Comparison of ENCODE assay signal across 8 cellular contexts in genomic region chr6:37257634-37258404, GRCh38. TPM values are rescaled to one million over a fixed set of nuclear protein-coding genes. Genes with fewer than 3 reads are reported as not detected.
A peak's percentile ranks its signal among the peaks of the same experiment; 100 is the strongest.
DNase-seq lines count a peak whose midpoint lies in the region; ATAC-seq and TF ChIP-seq lines count a peak whose summit lies in the region.

Gene TBC1D22B (plus strand): TSS chr6:37257772. CDS start chr6:37257918, 146 bp downstream.
Gene TMEM217 (minus strand): TSS chr6:37258144. CDS start chr6:37219030, 39,114 bp downstream.

- H3K27me3 ChIP-seq in SK-N-SH (ENCODE audit: insufficient read depth) = no peaks in the 10 kb centered on the region

- H3K27ac ChIP-seq in SK-N-SH (ENCODE audit: low read depth in 2 of 2, low read length in 1 of 2) (peak within 1 kb of the TSS; percentile 84 to 85), temporal lobe (ENCODE audit: low read depth, low read length) (peak within 1 kb of the TSS; percentile 52)

- no peak for TF ChIP-seq EP300 in SK-N-SH (IDR thresholded peaks at IDR 0.05; ENCODE audit: borderline replicate concordance in 1 of 2, low read depth in 1 of 2, low read length in 1 of 2)

- H4K20me1 ChIP-seq in SK-N-SH (ENCODE audit: insufficient read depth) = no peaks in the 10 kb centered on the region

- H3K36me3 Mint-ChIP-seq in activated naive CD4-positive, alpha-beta T cell treated with anti-CD3 and anti-CD28 coated beads, Interleukin-2, amount 50 U/mL, for 72 hours = peaks cover 5 to 28% of the 10 kb centered on the region in 2 donors

- H3K9me2 ChIP-seq in SK-N-SH = no peaks in the 10 kb centered on the region

- no peak for TF ChIP-seq CTCF in GM10248 (IDR thresholded peaks at IDR 0.05; ENCODE audit: control extremely low read depth, extremely low read depth, low read depth, missing control alignments)
- no peak for TF ChIP-seq CTCF in SK-N-SH (IDR thresholded peaks at IDR 0.05)

- peaks cover 51% of the 10 kb centered on the region for H3K79me2 ChIP-seq in SK-N-SH (ENCODE audit: insufficient read depth)

- peak; percentile 98 for DNase-seq in GM10248 (ENCODE audit: extremely low spot score)
- peak; percentile 80 for DNase-seq in NCI-H1092 (lab: John Stamatoyannopoulos, UW)
- peak; percentile 97 for DNase-seq in SK-N-SH
- peak; percentile 95 to 97 for DNase-seq in activated naive CD4-positive, alpha-beta T cell treated with anti-CD3 and anti-CD28 coated beads, Interleukin-2, amount 50 U/mL, for 72 hours (ENCODE audit: low spot score in 2 of 2)
- peak; percentile 96 for DNase-seq in globus pallidus (ENCODE audit: low spot score)
- peak; percentile 96 for DNase-seq in occipital lobe (lab: John Stamatoyannopoulos, UW)

- H3K9me3 ChIP-seq in SK-N-SH = no peaks in the 10 kb centered on the region

- 0% methylated on average over 25 of the region's 45 CpGs for WGBS in SK-N-SH (ENCODE audit: low lambda C conversion rate)

- peak; percentile 95 for ATAC-seq in HG02610 (IDR thresholded peaks at IDR 0.05; ENCODE audit: unreplicated experiment)
- ATAC-seq in activated naive CD4-positive, alpha-beta T cell treated with anti-CD3 and anti-CD28 coated beads, Interleukin-2, amount 50 U/mL, for 72 hours = peak; percentile 93 to 99

- peak within 1 kb of the TSS; percentile 65 to 91 for H3K4me3 ChIP-seq in SK-N-SH (ENCODE audit: low read depth in 2 of 2, low read length in 1 of 2)

- peak within 1 kb of the TSS; percentile 96 for H3K9ac ChIP-seq in SK-N-SH

- peak within 1 kb of the TSS; percentile 98 to 99 for H3K27ac Mint-ChIP-seq in activated naive CD4-positive, alpha-beta T cell treated with anti-CD3 and anti-CD28 coated beads, Interleukin-2, amount 50 U/mL, for 72 hours

- CTCF ChIA-PET in GM10248 (lab: Yijun Ruan, JAX) (interaction anchor here (0.8 to 2.0 kb wide), 9 partner anchors 12 to 407 kb away, joined by 3 to 6 read pairs (median 4); no protein-coding TSS in a partner anchor), SK-N-SH (lab: Yijun Ruan, JAX) (interaction anchor here (0.5 to 2.1 kb wide), 6 partner anchors 10 to 240 kb away, joined by 3 to 7 read pairs (median 4); no protein-coding TSS in a partner anchor)

- no peak for TF ChIP-seq RAD21 in SK-N-SH (IDR thresholded peaks at IDR 0.05; ENCODE audit: low read length)

- H3F3A ChIP-seq in SK-N-SH (replicated peaks; ENCODE audit: insufficient read depth) = no peaks in the 10 kb centered on the region

- H3K9me3 Mint-ChIP-seq in activated naive CD4-positive, alpha-beta T cell treated with anti-CD3 and anti-CD28 coated beads, Interleukin-2, amount 50 U/mL, for 72 hours = peaks cover 0 to 3% of the 10 kb centered on the region in 2 donors

- no peaks in the 10 kb centered on the region for H3K36me3 ChIP-seq in SK-N-SH (replicated peaks in 1 of 2; ENCODE audit: control insufficient read depth in 1 of 2, insufficient read depth in 2 of 2, low read length in 1 of 2)

- POLR2A ChIA-PET in GM10248 (lab: Yijun Ruan, JAX) = interaction anchor here (0.6 to 2.1 kb wide), 6 partner anchors 9 to 34 kb away, joined by 3 to 8 read pairs (median 4); no protein-coding TSS in a partner anchor
- POLR2A ChIA-PET in SK-N-SH (lab: Yijun Ruan, JAX) = interaction anchor here (0.6 to 1.5 kb wide), 2 partner anchors 35 to 61 kb away, joined by 4 to 8 read pairs; no protein-coding TSS in a partner anchor

- peak within 1 kb of the TSS; percentile 86 for H2AFZ ChIP-seq in SK-N-SH (ENCODE audit: low read depth)

- H3K4me1 ChIP-seq in SK-N-SH (ENCODE audit: control insufficient read depth in 1 of 2, insufficient read depth in 2 of 2, low read depth in 1 of 2, low read length in 1 of 2) = peaks cover 10 to 11% of the 10 kb centered on the region in 2 experiments; a peak in 3 of 4 replicates

- peak within 1 kb of the TSS; percentile 87 for H3K4me2 ChIP-seq in SK-N-SH

TF ChIP-seq in SK-N-SH, 30 proteins besides CTCF, POLR2A, EP300 and RAD21 (continues in another document):
- TF ChIP-seq RXRA (IDR thresholded peaks at IDR 0.05; ENCODE audit: borderline replicate concordance, low read depth) = no peak
- peak; percentile 72 for TF ChIP-seq IRF3 (IDR thresholded peaks at IDR 0.05; ENCODE audit: low read depth, low read length)
- peak; percentile 61 for TF ChIP-seq POLR2AphosphoS5 (IDR thresholded peaks at IDR 0.05; ENCODE audit: low read depth, low read length)
- TF ChIP-seq TCF12 (IDR thresholded peaks at IDR 0.05) = peak; percentile 3; the same call in 1 of the 2 replicates
- no peak for TF ChIP-seq GATA2 (CRISPR knock-in tag; IDR thresholded peaks at IDR 0.05)
- TF ChIP-seq TEAD4 (IDR thresholded peaks at IDR 0.05; ENCODE audit: borderline replicate concordance, insufficient read depth) = no peak
- peak; percentile 77 for TF ChIP-seq TAF1 (IDR thresholded peaks at IDR 0.05; ENCODE audit: borderline replicate concordance, low read depth, low read length)
- TF ChIP-seq USF1 (IDR thresholded peaks at IDR 0.05; ENCODE audit: borderline replicate concordance, low read depth) = peak; percentile 45; the same call in 1 of the 2 replicates
- TF ChIP-seq PBX3 (IDR thresholded peaks at IDR 0.05) = no peak
- TF ChIP-seq ZBTB33 (IDR thresholded peaks at IDR 0.05; ENCODE audit: borderline replicate concordance, low read depth) = no peak
- TF ChIP-seq CHD2 (IDR thresholded peaks at IDR 0.05; ENCODE audit: low read length, partially characterized antibody) = peak; percentile 95

RNA-seq across cellular contexts. Expression of gene TBC1D22B, which starts in this region (rescaled TPM):
- 5.3 and 5.5 TPM in 2 replicates for polyA plus RNA-seq in SK-N-SH (2012; rRNA removed)
- 5.4 and 6.0 TPM in 2 replicates for polyA plus RNA-seq in SK-N-SH (2012; cell fraction: cytosol; rRNA removed)
- polyA plus RNA-seq in SK-N-SH (2012; cell fraction: nucleus; rRNA removed) = 8.9 and 9.1 TPM in 2 replicates
- 10 to 100 TPM; 15.6 to 19.4 TPM for total RNA-seq in activated naive CD4-positive, alpha-beta T cell treated with anti-CD3 and anti-CD28 coated beads, Interleukin-2, amount 50 U/mL, for 72 hours
- total RNA-seq in occipital lobe (8.0 TPM), temporal lobe (8.1 TPM)

RNA-seq across cellular contexts. Expression of gene TMEM217, which starts in this region (rescaled TPM):
- polyA plus RNA-seq in SK-N-SH (2012; rRNA removed) = 1.5 and 2.0 TPM in 2 replicates
- polyA plus RNA-seq in SK-N-SH (2012; cell fraction: cytosol; rRNA removed) = 1.6 and 1.7 TPM in 2 replicates
- 1.3 and 3.0 TPM in 2 replicates for polyA plus RNA-seq in SK-N-SH (2012; cell fraction: nucleus; rRNA removed)
- total RNA-seq in activated naive CD4-positive, alpha-beta T cell treated with anti-CD3 and anti-CD28 coated beads, Interleukin-2, amount 50 U/mL, for 72 hours = 1 to 10 TPM; 2.0 to 9.6 TPM
- total RNA-seq in occipital lobe (1.2 TPM), temporal lobe (0.49 TPM)

Comparison
In these comparisons a context has a peak if more than half of its experiments do, and no peak if none do; other contexts are left out.
1. Peak in every context shown above with its lines: DNase-seq, ATAC-seq, H3K4me3 ChIP-seq and H3K27ac ChIP-seq.